In genomic region chr3:119977353-119977752, GRCh38 we compare ENCODE assay signal across 25 cellular contexts.
"Had no signal": no experiment of that assay in that cellular context is flagged by ENCODE, and none has a peak within 500 bp of the region (broad histone marks: within the 10 kb centered on the region; RNA-seq: fewer than 3 reads in every experiment).

No MANE protein-coding gene starts in this region.

- DNase-seq: activated CD4-positive, alpha-beta T cell treated with anti-CD3 and anti-CD28 coated beads for 4 hours; activated CD4-positive, alpha-beta T cell treated with anti-CD3 and anti-CD28 coated beads, Interleukin-2, amount 50 U/mL, for 4 hours; activated naive CD4-positive, alpha-beta T cell; activated T-cell treated with anti-CD3 and anti-CD28 coated beads for 4 hours; activated T-cell treated with anti-CD3 and anti-CD28 coated beads, Interleukin-2, amount 50 U/mL, for 72 hours; cerebellar nuclear complex; colonic mucosa; effector CD8-positive, alpha-beta T cell; immature natural killer cell; left lung; naive B cell; pancreas; retina; spleen; stimulated activated naive CD4-positive, alpha-beta T cell treated with Interleukin-2 at 50 U/mL for 16 hours; T-helper 1 cell; testis; transverse colon had no signal

- ATAC-seq: activated naive CD4-positive, alpha-beta T cell treated with anti-CD3 and anti-CD28 coated beads, Interleukin-2, amount 50 U/mL, for 72 hours; activated T-cell treated with anti-CD3 and anti-CD28 coated beads, Interleukin-2, amount 50 U/mL, for 72 hours; left lung; pancreas had no signal

- FAIRE-seq: bronchial epithelial cell, endometrium, frontal cortex, pancreas had no signal

- H3K27ac ChIP-seq: colonic mucosa, hepatocyte, left lung, pancreas, prostate gland, spleen, testis, transverse colon had no signal

- H3K9me3 Mint-ChIP-seq: immature natural killer cell; T-helper 2 cell treated with Interferon-gamma antibody and Interleukin-4, amounts not matched to agents 5 μg/mL and 100 μg/mL, for 36 hours had no signal

- H3K36me3 ChIP-seq: colonic mucosa, pancreas, prostate gland, transverse colon had no signal

- H3K4me3 Mint-ChIP-seq: activated T-cell treated with anti-CD3 and anti-CD28 coated beads, Interleukin-2, amount 50 U/mL, for 72 hours; immature natural killer cell; naive B cell; T-helper 2 cell treated with Interferon-gamma antibody and Interleukin-4, amounts not matched to agents 5 μg/mL and 100 μg/mL, for 36 hours had no signal

- H3K4me3 ChIP-seq: colonic mucosa, hepatocyte, left lung, pancreas, prostate gland, spleen, testis, transverse colon had no signal

- H3K27ac Mint-ChIP-seq: activated naive CD4-positive, alpha-beta T cell treated with anti-CD3 and anti-CD28 coated beads, Interleukin-2, amount 50 U/mL, for 72 hours; activated T-cell treated with anti-CD3 and anti-CD28 coated beads, Interleukin-2, amount 50 U/mL, for 72 hours; T-helper 2 cell treated with Interferon-gamma antibody and Interleukin-4, amounts not matched to agents 5 μg/mL and 100 μg/mL, for 36 hours had no signal

- H3K27me3 Mint-ChIP-seq: naive B cell had no signal

- H3K9me3 ChIP-seq: colonic mucosa, left lung, pancreas, prostate gland, spleen, testis, transverse colon had no signal

- H3K4me1 ChIP-seq: colonic mucosa, left lung, pancreas, testis had no signal

- H3K27me3 ChIP-seq: colonic mucosa, hepatocyte, left lung, pancreas, spleen, testis, transverse colon had no signal
